20 cellular contexts compared by ENCODE assay signal in the genomic region with DNA sequence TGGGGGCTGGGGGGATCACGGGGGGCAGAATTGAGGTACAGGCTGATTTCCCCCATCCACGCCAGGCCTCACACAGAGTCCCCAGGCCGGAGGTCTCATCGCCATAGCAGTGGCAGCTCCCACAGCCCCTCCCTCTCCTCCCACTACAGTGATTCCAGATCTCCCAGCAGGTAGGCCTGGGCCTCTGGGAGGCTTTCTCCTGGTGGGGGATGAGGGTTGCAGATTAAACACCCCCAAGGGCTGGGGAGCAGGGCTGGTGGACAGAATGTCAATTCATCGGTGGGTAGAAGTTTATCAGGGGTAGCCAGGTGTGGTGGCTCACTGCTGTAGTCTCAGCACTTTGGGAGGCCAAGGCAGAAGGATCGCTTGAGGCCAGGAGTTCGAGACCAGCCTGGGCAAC.
"Had no signal": no experiment of that assay in that cellular context is flagged by ENCODE, and none has a peak within 500 bp of the region (broad histone marks: within the 10 kb centered on the region; RNA-seq: fewer than 3 reads in every experiment).

No MANE protein-coding gene starts in this region.

- DNase-seq: dorsolateral prefrontal cortex; effector CD4-positive, alpha-beta T cell; head of caudate nucleus; kidney; mucosa of descending colon; naive B cell; nephron progenitor cell; occipital lobe; ovary; posterior cingulate gyrus; psoas muscle; right cardiac atrium; sigmoid colon; stimulated activated CD4-positive, alpha-beta T cell treated with anti-CD3 and anti-CD28 coated beads, Interleukin-2, amount 100 ng/mL, for 48 hours; stimulated activated naive CD8-positive, alpha-beta T cell treated with anti-CD3 and anti-CD28 coated beads, Interleukin-15, amount 100 ng/mL, for 72 hours; transverse colon had no signal

- H3K36me3 ChIP-seq: ovary, sigmoid colon, suprapubic skin, transverse colon, vagina had no signal

- ATAC-seq: left lobe of liver; mucosa of descending colon; psoas muscle; right cardiac atrium; stimulated activated naive CD8-positive, alpha-beta T cell treated with anti-CD3 and anti-CD28 coated beads, Interleukin-15, amount 100 ng/mL, for 72 hours had no signal

- H3K27me3 ChIP-seq: ovary had no signal

- H3K4me3 ChIP-seq: dorsolateral prefrontal cortex, lung, mucosa of descending colon, ovary, psoas muscle, sigmoid colon, suprapubic skin, transverse colon, vagina had no signal

- H3K27ac ChIP-seq: dorsolateral prefrontal cortex, ovary, psoas muscle, sigmoid colon, suprapubic skin, transverse colon, vagina had no signal

- H3K9me3 ChIP-seq: mucosa of descending colon, ovary, psoas muscle, sigmoid colon, suprapubic skin, transverse colon, vagina had no signal
